In the genomic region with DNA sequence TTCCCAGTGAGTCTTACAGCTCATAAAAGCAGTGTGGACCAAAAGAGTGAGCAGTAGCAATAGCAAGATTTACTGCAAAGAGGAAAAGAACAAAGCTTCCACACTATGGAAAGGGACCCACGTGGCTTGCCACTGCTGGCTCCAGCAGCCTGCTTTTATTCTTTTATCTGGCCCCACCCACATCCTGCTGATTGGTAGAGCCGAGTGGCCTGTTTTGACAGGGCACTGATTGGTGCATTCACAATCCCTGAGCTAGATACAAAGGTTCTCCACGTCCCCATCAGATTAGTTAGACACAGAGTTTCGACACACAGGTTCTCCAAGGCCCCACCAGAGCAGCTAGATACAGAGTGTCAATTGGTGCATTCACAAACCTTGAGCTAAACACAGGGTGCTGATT, we compare ENCODE assay signal across 1 cellular context.
A peak's percentile ranks its signal among the peaks of the same experiment; 100 is the strongest.
TF ChIP-seq lines count a peak whose summit lies in the region.

No MANE protein-coding gene starts in this region.

TF ChIP-seq in HepG2, 621 proteins besides CTCF, POLR2A, EP300 and RAD21:
- peak; percentile 66 for TF ChIP-seq NFYB (CRISPR knock-in tag; IDR thresholded peaks at IDR 0.05)
- TF ChIP-seq NFYC (CRISPR knock-in tag; IDR thresholded peaks at IDR 0.05): peak; percentile 57; the same call in 1 of the 2 replicates
